In the genomic region with DNA sequence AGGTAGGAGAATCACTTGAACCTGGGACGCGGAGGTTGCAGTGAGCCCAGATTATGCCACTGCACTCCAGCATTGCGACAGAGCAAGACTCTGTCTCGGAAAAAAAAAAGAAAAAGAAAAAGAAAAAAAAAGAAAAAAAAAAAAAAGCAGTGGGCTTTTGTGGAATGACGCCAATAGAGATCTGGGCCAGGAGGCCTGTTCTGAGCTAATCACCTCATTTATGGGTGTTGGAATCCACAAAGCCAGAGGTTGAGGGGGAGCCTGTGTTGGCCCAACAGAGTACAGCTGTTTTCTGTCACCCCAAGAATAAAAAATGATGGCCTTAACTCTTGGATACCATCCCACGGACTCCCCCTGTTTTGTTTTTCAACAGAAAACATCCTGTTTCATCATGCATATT, we compare ENCODE assay signal across 20 cellular contexts. TPM values are rescaled to one million over a fixed set of nuclear protein-coding genes. Genes with fewer than 3 reads are reported as not detected.
DNase-seq lines count a peak whose midpoint lies in the region; ATAC-seq and TF ChIP-seq lines count a peak whose summit lies in the region.
"Had no signal": no experiment of that assay in that cellular context is flagged by ENCODE, and none has a peak within 500 bp of the region (broad histone marks: within the 10 kb centered on the region; RNA-seq: fewer than 3 reads in every experiment).

No MANE protein-coding gene starts in this region.

- H3K27me3 Mint-ChIP-seq in mesothelial cell of epicardium (ENCODE audit: low read depth), result no peaks in the 10 kb centered on the region
- H3K27me3 Mint-ChIP-seq: activated naive CD8-positive, alpha-beta T cell treated with anti-CD3 and anti-CD28 coated beads for 36 hours; naive thymus-derived CD4-positive, alpha-beta T cell had no signal

- H3K4me3 ChIP-seq in body of pancreas (no peak overlapping the region), gastroesophageal sphincter (no peak overlapping the region), upper lobe of right lung (no peak overlapping the region)
- H3K4me3 ChIP-seq: SJSA1 had no signal

- no peaks in the 10 kb centered on the region for H3K9me3 Mint-ChIP-seq in mesothelial cell of epicardium
- H3K9me3 Mint-ChIP-seq: activated naive CD8-positive, alpha-beta T cell treated with anti-CD3 and anti-CD28 coated beads for 36 hours; naive thymus-derived CD4-positive, alpha-beta T cell; WTC11 had no signal

- WGBS in body of pancreas, 2 donors, result 77 to 83% methylated on average over 6 of the region's 6 CpGs
- 28 to 56% methylated on average over 1 to 2 of the region's 6 CpGs for WGBS in gastroesophageal sphincter (ENCODE audit: low coverage in 1 of 2), 2 donors

- H3K9me3 ChIP-seq in body of pancreas (no peaks in the 10 kb centered on the region), gastroesophageal sphincter (no peaks in the 10 kb centered on the region), upper lobe of right lung (no peaks in the 10 kb centered on the region)
- H3K9me3 ChIP-seq: SJSA1 had no signal

- TF ChIP-seq EP300 in gastroesophageal sphincter (IDR thresholded peaks at IDR 0.05), result no peak

- H3K36me3 ChIP-seq in body of pancreas (replicated peaks in 1 of 2; ENCODE audit: insufficient read depth in 1 of 2, low read depth in 2 of 2) (no peaks in the 10 kb centered on the region), gastroesophageal sphincter (no peaks in the 10 kb centered on the region), upper lobe of right lung (peaks cover 6% of the 10 kb centered on the region)
- H3K36me3 ChIP-seq: brain microvascular endothelial cell, SJSA1 had no signal

- peak overlapping the region; percentile 9 for H3K27ac Mint-ChIP-seq in mesothelial cell of epicardium
- H3K27ac Mint-ChIP-seq: activated naive CD8-positive, alpha-beta T cell treated with anti-CD3 and anti-CD28 coated beads for 36 hours; WTC11 had no signal

- TF ChIP-seq CTCF in body of pancreas (IDR thresholded peaks at IDR 0.05) (no peak), gastroesophageal sphincter (IDR thresholded peaks at IDR 0.05) (no peak), mesothelial cell of epicardium (IDR thresholded peaks at IDR 0.05; ENCODE audit: unreplicated experiment) (no peak), upper lobe of right lung (IDR thresholded peaks at IDR 0.05) (no peak)

- ATAC-seq in body of pancreas (peak; percentile 40), gastroesophageal sphincter (peak; percentile 80), upper lobe of right lung (peak; percentile 55), GM19452 (IDR thresholded peaks at IDR 0.05; ENCODE audit: unreplicated experiment) (no peak), esophagus mucosa (no peak)
- ATAC-seq: naive thymus-derived CD4-positive, alpha-beta T cell; PC-3; WTC11 had no signal

- no peak overlapping the region for H3K4me3 Mint-ChIP-seq in mesothelial cell of epicardium
- H3K4me3 Mint-ChIP-seq: activated naive CD8-positive, alpha-beta T cell treated with anti-CD3 and anti-CD28 coated beads for 36 hours; naive thymus-derived CD4-positive, alpha-beta T cell; WTC11 had no signal

- H3K27ac ChIP-seq in body of pancreas, result no peak overlapping the region
- H3K27ac ChIP-seq in gastroesophageal sphincter, result peak overlapping the region in 2 of 4 donors; percentile 43 to 46
- H3K27ac ChIP-seq in upper lobe of right lung, result peak overlapping the region; percentile 55
- H3K27ac ChIP-seq: brain microvascular endothelial cell, SJSA1 had no signal

- DNase-seq in body of pancreas (peak in 1 of 4 donors; percentile 27), mesothelial cell of epicardium (ENCODE audit: low spot score in 2 of 2, unreplicated experiment in 2 of 2) (no peak), upper lobe of right lung (no peak), activated T-cell treated with anti-CD3 and anti-CD28 coated beads for 4 hours (no peak)
- DNase-seq: activated CD8-positive, alpha-beta memory T cell treated with anti-CD3 and anti-CD28 coated beads for 24 hours; activated naive CD8-positive, alpha-beta T cell treated with anti-CD3 and anti-CD28 coated beads for 36 hours; brain microvascular endothelial cell; DND-41; naive thymus-derived CD4-positive, alpha-beta T cell; NCI-H1417 treated with DMSO at 0.1 percent for 48 hours; NCI-H82; PC-3; small intestine; stimulated activated CD4-positive, alpha-beta T cell treated with anti-CD3 and anti-CD28 coated beads, Interleukin-4, amount 100 ng/mL, for 1 hour; substantia nigra had no signal

- H3K27me3 ChIP-seq in body of pancreas, result no peaks in the 10 kb centered on the region
- no peaks in the 10 kb centered on the region for H3K27me3 ChIP-seq in gastroesophageal sphincter
- no peaks in the 10 kb centered on the region for H3K27me3 ChIP-seq in upper lobe of right lung
- H3K27me3 ChIP-seq: brain microvascular endothelial cell, SJSA1 had no signal

- no peaks in the 10 kb centered on the region for H3K36me3 Mint-ChIP-seq in mesothelial cell of epicardium
- H3K36me3 Mint-ChIP-seq: WTC11 had no signal

- H3K4me1 ChIP-seq in body of pancreas (peaks cover 9% of the 10 kb centered on the region), gastroesophageal sphincter (peaks cover 0 to 43% (median 3%) of the 10 kb centered on the region in 3 donors), upper lobe of right lung (peaks cover 38% of the 10 kb centered on the region)
- H3K4me1 ChIP-seq: SJSA1 had no signal

- intact Hi-C loops in body of pancreas (cut with DNase I) (no loop called here), upper lobe of right lung (cut with DNase I) (no loop called here)

- TF ChIP-seq POLR2A in body of pancreas (IDR thresholded peaks at IDR 0.05) (no peak), gastroesophageal sphincter (IDR thresholded peaks at IDR 0.05) (no peak)

- H3K4me1 Mint-ChIP-seq in mesothelial cell of epicardium, result peaks cover 22% of the 10 kb centered on the region
- H3K4me1 Mint-ChIP-seq: WTC11 had no signal

RNA-seq across cellular contexts. Expression of a gene that starts 18.5 kb away (rescaled TPM):
- total RNA-seq in body of pancreas (10 to 100 TPM; 10.4 to 12.9 TPM), gastroesophageal sphincter (10 to 100 TPM in 3 of 4 donors, 1 to 10 TPM in 1; 9.7 to 37.6 (median 28.5) TPM), mesothelial cell of epicardium (10.5 to 13.3 TPM (median 10.7 TPM) in 3 replicates), upper lobe of right lung (77.8 TPM), esophagus mucosa (114 TPM)

RNA-seq across cellular contexts. Expression of a gene that starts 18.9 kb away (rescaled TPM):
- total RNA-seq in body of pancreas, result 10 to 100 TPM; 12.5 to 31.1 TPM
- total RNA-seq in gastroesophageal sphincter, result 10 to 100 TPM in 2 of 4 donors, 1 to 10 TPM in 2; 6.3 to 21.5 (median 13.6) TPM
- total RNA-seq in mesothelial cell of epicardium, result 7.6 to 9.0 TPM (median 7.9 TPM) in 3 replicates
- total RNA-seq in upper lobe of right lung, result 40.4 TPM
- 42.4 TPM for total RNA-seq in esophagus mucosa

Comparison
In these comparisons a context has a peak if more than half of its experiments do, and no peak if none do; other contexts are left out.
1. ATAC-seq: peak in body of pancreas (single experiment), gastroesophageal sphincter (single experiment) and upper lobe of right lung (single experiment); none in GM19452 (single experiment) and esophagus mucosa (single experiment).